Comparison of ENCODE assay signal across 17 cellular contexts in the genomic region with DNA sequence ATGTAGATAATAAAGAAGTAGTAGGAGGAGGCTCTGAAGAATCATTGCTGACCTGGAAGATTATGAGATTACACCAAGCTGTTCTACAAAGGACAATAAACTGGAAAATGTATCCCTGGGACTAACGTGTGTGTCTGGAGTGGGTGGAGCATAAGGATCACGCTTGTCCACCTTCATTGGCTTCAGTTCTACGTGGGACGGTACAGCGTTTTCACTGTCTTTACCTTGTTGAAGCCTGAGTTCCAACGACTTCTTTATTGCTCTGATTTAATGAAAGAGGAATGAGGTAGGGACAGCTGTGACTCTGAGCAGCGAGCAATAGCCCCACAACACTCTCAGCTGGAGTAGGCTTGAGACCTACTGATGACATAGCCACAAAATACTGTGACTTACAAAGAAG.
DNase-seq lines count a peak whose midpoint lies in the region; ATAC-seq and TF ChIP-seq lines count a peak whose summit lies in the region.
"Had no signal": no experiment of that assay in that cellular context is flagged by ENCODE, and none has a peak within 500 bp of the region (broad histone marks: within the 10 kb centered on the region; RNA-seq: fewer than 3 reads in every experiment).

No MANE protein-coding gene starts in this region.

- peak overlapping the region; percentile 49 for H2AFZ ChIP-seq in neuronal stem cell (ENCODE audit: low read length)

- no peak overlapping the region for H3K4me3 Mint-ChIP-seq in glutamatergic neuron (ENCODE audit: unreplicated experiment)
- H3K4me3 Mint-ChIP-seq: B cell; CD4-positive, CD25-positive, alpha-beta regulatory T cell had no signal

- H3K14ac ChIP-seq in neuronal stem cell (ENCODE audit: low read length), result no peak overlapping the region

- no peaks in the 10 kb centered on the region for H3K36me3 Mint-ChIP-seq in glutamatergic neuron (ENCODE audit: unreplicated experiment)
- H3K36me3 Mint-ChIP-seq: CD4-positive, CD25-positive, alpha-beta regulatory T cell had no signal

- H3K27me3 Mint-ChIP-seq in glutamatergic neuron (ENCODE audit: unreplicated experiment), result peaks cover 1% of the 10 kb centered on the region
- H3K27me3 Mint-ChIP-seq: B cell; CD4-positive, CD25-positive, alpha-beta regulatory T cell had no signal

- peaks cover 2% of the 10 kb centered on the region for H3K9me3 Mint-ChIP-seq in glutamatergic neuron (ENCODE audit: unreplicated experiment)

- H3K23ac ChIP-seq in neuronal stem cell (ENCODE audit: low read depth, low read length, poor library complexity), result no peak overlapping the region

- H3K9me3 ChIP-seq in cardiac muscle cell (ENCODE audit: low read depth) (no peaks in the 10 kb centered on the region), neuronal stem cell (replicated peaks in 1 of 2; ENCODE audit: control insufficient read depth in 2 of 2, insufficient read depth in 1 of 2, low read depth in 1 of 2, low read length in 2 of 2) (no peaks in the 10 kb centered on the region)

- no peak overlapping the region for H3K4ac ChIP-seq in neuronal stem cell (ENCODE audit: low read length)

- H4K91ac ChIP-seq in neuronal stem cell (ENCODE audit: low read depth, low read length, poor library complexity), result no peak overlapping the region

- H3K9ac ChIP-seq in neuronal stem cell (ENCODE audit: low read depth, low read length, poor library complexity), result no peak overlapping the region

- H3K36me3 ChIP-seq in cardiac muscle cell, result peaks cover 21% of the 10 kb centered on the region
- H3K36me3 ChIP-seq in neuronal stem cell (replicated peaks in 1 of 2; ENCODE audit: control insufficient read depth in 2 of 2, insufficient read depth in 2 of 2, low read length in 2 of 2), result no peaks in the 10 kb centered on the region

- TF ChIP-seq CTCF in cardiac muscle cell (IDR thresholded peaks at IDR 0.05; ENCODE audit: low read depth, low read length) (no peak), glutamatergic neuron (IDR thresholded peaks at IDR 0.05; ENCODE audit: partially characterized antibody, unreplicated experiment) (no peak)

- no peak overlapping the region for H3K4me3 ChIP-seq in cardiac muscle cell
- H3K4me3 ChIP-seq in neuronal stem cell (ENCODE audit: low read length in 2 of 2), result no peak overlapping the region

- peaks cover 24% of the 10 kb centered on the region for H3K4me1 ChIP-seq in cardiac muscle cell (ENCODE audit: low read depth)
- H3K4me1 ChIP-seq in neuronal stem cell (ENCODE audit: control insufficient read depth in 2 of 2, insufficient read depth in 1 of 2, low read depth in 1 of 2, low read length in 2 of 2), result peaks cover 15 to 17% of the 10 kb centered on the region in 2 donors

- peak overlapping the region; percentile 26 for H3K27ac Mint-ChIP-seq in glutamatergic neuron (ENCODE audit: unreplicated experiment)
- H3K27ac Mint-ChIP-seq: B cell; CD4-positive, CD25-positive, alpha-beta regulatory T cell had no signal

- no peak overlapping the region for H2BK120ac ChIP-seq in neuronal stem cell (ENCODE audit: low read depth, low read length)

- no CpG with 5 or more reads among the region's 7 CpGs for WGBS in neuronal stem cell (ENCODE audit: extremely low coverage in 2 of 2, insufficient read length in 2 of 2, insufficient replicate concordance in 1 of 2), 2 donors

- no peak overlapping the region for H2AK5ac ChIP-seq in neuronal stem cell (ENCODE audit: low read depth, low read length)

- ATAC-seq in HG03159 (IDR thresholded peaks at IDR 0.05; ENCODE audit: unreplicated experiment) (no peak), GM18861 (IDR thresholded peaks at IDR 0.05; ENCODE audit: unreplicated experiment) (no peak)

- H3K79me1 ChIP-seq in neuronal stem cell (ENCODE audit: low read depth, low read length), result no peaks in the 10 kb centered on the region

- H2BK12ac ChIP-seq in neuronal stem cell (ENCODE audit: low read length), result no peak overlapping the region

- intact Hi-C loops in cardiac septum (cut with DNase I), result no loop called here

- DNase-seq in cardiac muscle cell (ENCODE audit: low read depth in 1 of 2, low spot score in 1 of 2), result no peak
- no peak for DNase-seq in cardiac septum (ENCODE audit: low spot score)
- no peak for DNase-seq in glutamatergic neuron
- no peak for DNase-seq in neuronal stem cell (ENCODE audit: low spot score)
- no peak for DNase-seq in NCI-H1694 (lab: John Stamatoyannopoulos, UW)
- no peak for DNase-seq in NCI-H524 (lab: John Stamatoyannopoulos, UW)
- DNase-seq: CD4-positive, CD25-positive, alpha-beta regulatory T cell; HCEC 1CT; KBM-7; NCI-H1417 treated with DMSO at 0.1 percent for 48 hours; NCI-H2029; NCI-H2171; NCI-H446; SHP77 had no signal

- H3K27me3 ChIP-seq in cardiac muscle cell, result no peaks in the 10 kb centered on the region
- no peaks in the 10 kb centered on the region for H3K27me3 ChIP-seq in neuronal stem cell (ENCODE audit: control insufficient read depth in 3 of 3, insufficient read depth in 3 of 3, low read depth in 1 of 3, low read length in 3 of 3)

- peak overlapping the region; percentile 71 for H3K27ac ChIP-seq in cardiac muscle cell
- peak overlapping the region; percentile 8 for H3K27ac ChIP-seq in neuronal stem cell (replicated peaks; ENCODE audit: low read length)

- no peak overlapping the region for H2BK15ac ChIP-seq in neuronal stem cell (ENCODE audit: low read length)

- H2BK5ac ChIP-seq in neuronal stem cell (ENCODE audit: low read length), result no peak overlapping the region

- peak overlapping the region; percentile 15 for H3K18ac ChIP-seq in neuronal stem cell (ENCODE audit: low read length)

- no peak overlapping the region for H3K4me2 ChIP-seq in neuronal stem cell (ENCODE audit: insufficient read depth, low read length, poor library complexity, severe bottlenecking)

- no peak overlapping the region for H4K8ac ChIP-seq in neuronal stem cell (ENCODE audit: low read depth, low read length)

- H3K4me1 Mint-ChIP-seq in glutamatergic neuron (ENCODE audit: low read depth, unreplicated experiment), result peaks cover 5% of the 10 kb centered on the region
- H3K4me1 Mint-ChIP-seq: CD4-positive, CD25-positive, alpha-beta regulatory T cell had no signal
